In genomic region chr2:29724282-29724681, GRCh38 we compare ENCODE assay signal across 19 cellular contexts.
A peak's percentile ranks its signal among the peaks of the same experiment; 100 is the strongest.
DNase-seq lines count a peak whose midpoint lies in the region; ATAC-seq and TF ChIP-seq lines count a peak whose summit lies in the region.
"Had no signal": no experiment of that assay in that cellular context is flagged by ENCODE, and none has a peak within 500 bp of the region (broad histone marks: within the 10 kb centered on the region; RNA-seq: fewer than 3 reads in every experiment).

No MANE protein-coding gene starts in this region.

- no peak overlapping the region for H3K4me3 ChIP-seq in stomach
- H3K4me3 ChIP-seq: K562, PC-9, SJSA1 had no signal

- H3K27me3 ChIP-seq in stomach, result no peaks in the 10 kb centered on the region

- H3K9me3 Mint-ChIP-seq in naive thymus-derived CD8-positive, alpha-beta T cell, result no peaks in the 10 kb centered on the region
- H3K9me3 Mint-ChIP-seq: CD14-positive monocyte had no signal

- TF ChIP-seq EP300 in stomach (IDR thresholded peaks at IDR 0.05), result no peak

- WGBS in stomach, 5 donors, result 57 to 75% (median 67%) methylated on average over 3 of the region's 3 CpGs

- no peaks in the 10 kb centered on the region for H3K36me3 ChIP-seq in stomach
- H3K36me3 ChIP-seq: SJSA1 had no signal

- intact Hi-C loops in stomach (cut with DNase I; ENCODE audit: low total_unique reads), result no loop called here

- no peaks in the 10 kb centered on the region for H3K36me3 Mint-ChIP-seq in naive thymus-derived CD8-positive, alpha-beta T cell
- H3K36me3 Mint-ChIP-seq: CD14-positive monocyte had no signal

- POLR2A ChIA-PET in naive thymus-derived CD8-positive, alpha-beta T cell (lab: Charles Lee), result no interaction called here

- H3K4me1 Mint-ChIP-seq in naive thymus-derived CD8-positive, alpha-beta T cell, result no peaks in the 10 kb centered on the region

- no peaks in the 10 kb centered on the region for H3K9me3 ChIP-seq in stomach
- H3K9me3 ChIP-seq: SJSA1 had no signal

- peak; percentile 33 for ATAC-seq in GM19463 (IDR thresholded peaks at IDR 0.05; ENCODE audit: unreplicated experiment)
- no peak for ATAC-seq in naive thymus-derived CD8-positive, alpha-beta T cell
- ATAC-seq in HG03469 (IDR thresholded peaks at IDR 0.05; ENCODE audit: unreplicated experiment), result no peak
- no peak for ATAC-seq in HG02642 (IDR thresholded peaks at IDR 0.05; ENCODE audit: poor library complexity, unreplicated experiment)
- ATAC-seq: K562 had no signal

- DNase-seq in DMS 273 (lab: John Stamatoyannopoulos, UW; ENCODE audit: unreplicated experiment) (peak; percentile 46), DMS 273 treated with DMSO at 0.1 percent for 48 hours (lab: John Stamatoyannopoulos, UW) (no peak), NCI-H69 (lab: John Stamatoyannopoulos, UW) (peak; percentile 18), stomach (no peak)
- no peak for DNase-seq in naive thymus-derived CD8-positive, alpha-beta T cell
- DNase-seq: 8988T, GF-D8, H7, NCI-H1105 treated with DMSO at 0.1 percent for 48 hours, NCI-H1694, NCI-H510A, NCI-H82, PC-9 had no signal

- H3K27ac Mint-ChIP-seq in naive thymus-derived CD8-positive, alpha-beta T cell, result no peak overlapping the region
- H3K27ac Mint-ChIP-seq: CD14-positive monocyte had no signal

- H3K4me3 Mint-ChIP-seq in naive thymus-derived CD8-positive, alpha-beta T cell, result no peak overlapping the region
- H3K4me3 Mint-ChIP-seq: CD14-positive monocyte had no signal

- peaks cover 8 to 21% (median 14%) of the 10 kb centered on the region in 4 donors for H3K4me1 ChIP-seq in stomach
- H3K4me1 ChIP-seq: SJSA1 had no signal

- TF ChIP-seq POLR2A in stomach (IDR thresholded peaks at IDR 0.05), result no peak

- H3K27ac ChIP-seq in stomach, result peak overlapping the region; percentile 56 to 82 (median 70)
- H3K27ac ChIP-seq: PC-9, SJSA1 had no signal

- H3K27me3 Mint-ChIP-seq in naive thymus-derived CD8-positive, alpha-beta T cell, result peaks cover 0 to 29% (median 8%) of the 10 kb centered on the region in 5 donors

- no peak for TF ChIP-seq CTCF in stomach (IDR thresholded peaks at IDR 0.05)

Comparison
In these comparisons a context has a peak if more than half of its experiments do, and no peak if none do; other contexts are left out.
1. DNase-seq: peak in DMS 273 (single experiment) and NCI-H69 (single experiment); none in DMS 273 treated with DMSO at 0.1 percent for 48 hours (single experiment), stomach (single experiment) and naive thymus-derived CD8-positive, alpha-beta T cell (0 of 10).